Comparison of ENCODE assay signal across 8 cellular contexts in genomic region chr4:7103031-7103598, GRCh38. TPM values are rescaled to one million over a fixed set of nuclear protein-coding genes. Genes with fewer than 3 reads are reported as not detected.
DNase-seq lines count a peak whose midpoint lies in the region; ATAC-seq, FAIRE-seq and TF ChIP-seq lines count a peak whose summit lies in the region.

No MANE protein-coding gene starts in this region.

- H3K27ac ChIP-seq in SU-DHL-6 (ENCODE audit: low read depth, low read length) (no peak overlapping the region), upper lobe of right lung (peak overlapping the region; percentile 74)

- intact Hi-C loops in left cardiac atrium (cut with DNase I) (no loop called here), posterior vena cava (cut with DNase I) (no loop called here), upper lobe of right lung (cut with DNase I) (no loop called here)

- peak overlapping the region; percentile 97 for H3K4me2 ChIP-seq in Loucy (ENCODE audit: low read depth, low read length, poor library complexity, severe bottlenecking)
- peak overlapping the region; percentile 36 for H3K4me2 ChIP-seq in SU-DHL-6 (ENCODE audit: low read depth, low read length, poor library complexity, severe bottlenecking)

- H3K9me2 ChIP-seq in Loucy (replicated peaks; ENCODE audit: low read depth, low read length) (no peaks in the 10 kb centered on the region), SU-DHL-6 (replicated peaks; ENCODE audit: insufficient read depth, low read length) (no peaks in the 10 kb centered on the region)

- H3K79me2 ChIP-seq in Loucy (ENCODE audit: insufficient read depth, low read length) (no peaks in the 10 kb centered on the region), SU-DHL-6 (ENCODE audit: insufficient read depth, low read length) (no peaks in the 10 kb centered on the region)

- H3K4me1 ChIP-seq in Loucy (ENCODE audit: insufficient read depth, low read length, poor library complexity, severe bottlenecking) (peaks cover 4% of the 10 kb centered on the region), upper lobe of right lung (peaks cover 21% of the 10 kb centered on the region)

- TF ChIP-seq CTCF in Loucy (conservative IDR thresholded peaks at IDR 0.05; ENCODE audit: low read length) (no peak), SU-DHL-6 (IDR thresholded peaks at IDR 0.05; ENCODE audit: insufficient read depth, low read length, poor library complexity, severe bottlenecking) (no peak), upper lobe of right lung (IDR thresholded peaks at IDR 0.05) (no peak)

- H3F3A ChIP-seq in Loucy (ENCODE audit: low read depth) (no peaks in the 10 kb centered on the region), SU-DHL-6 (ENCODE audit: insufficient read depth) (no peaks in the 10 kb centered on the region)

- no peaks in the 10 kb centered on the region for H3K9me3 ChIP-seq in Loucy (ENCODE audit: insufficient read depth, low read depth, low read length)
- no peaks in the 10 kb centered on the region for H3K9me3 ChIP-seq in SU-DHL-6 (ENCODE audit: insufficient read depth, low read length)
- no peaks in the 10 kb centered on the region for H3K9me3 ChIP-seq in upper lobe of right lung

- H4K20me1 ChIP-seq in Loucy (ENCODE audit: insufficient read depth, low read length, poor library complexity, severe bottlenecking), result no peaks in the 10 kb centered on the region
- no peaks in the 10 kb centered on the region for H4K20me1 ChIP-seq in SU-DHL-6 (ENCODE audit: low read depth, low read length)

- ATAC-seq in left cardiac atrium (peak; percentile 95 to 96), upper lobe of right lung (peak; percentile 94)

- FAIRE-seq in H54 (lab: Jason Lieb, UNC), result no peak

- peak; percentile 49; the same call in 1 of the 2 replicates for TF ChIP-seq POLR2A in H54 (IDR thresholded peaks at IDR 0.05; ENCODE audit: low read depth, low read length)

- peak overlapping the region; percentile 94 for H2AFZ ChIP-seq in Loucy (ENCODE audit: low read length)
- no peak overlapping the region for H2AFZ ChIP-seq in SU-DHL-6 (ENCODE audit: low read depth, low read length, severe bottlenecking)

- H3K9ac ChIP-seq in Loucy (ENCODE audit: low read depth, low read length, poor library complexity, severe bottlenecking) (peak overlapping the region; percentile 66), SU-DHL-6 (ENCODE audit: low read length) (no peak overlapping the region)

- H3K36me3 ChIP-seq in Loucy (ENCODE audit: insufficient read depth, low read length) (no peaks in the 10 kb centered on the region), SU-DHL-6 (ENCODE audit: low read length) (no peaks in the 10 kb centered on the region), upper lobe of right lung (no peaks in the 10 kb centered on the region)

- no peaks in the 10 kb centered on the region for H3K27me3 ChIP-seq in Loucy (ENCODE audit: insufficient read depth, low read length, poor library complexity, severe bottlenecking)
- no peaks in the 10 kb centered on the region for H3K27me3 ChIP-seq in SU-DHL-6 (ENCODE audit: low read length)
- no peaks in the 10 kb centered on the region for H3K27me3 ChIP-seq in upper lobe of right lung

- DNase-seq in GM03348 (ENCODE audit: low spot score) (peak; percentile 99), H54 (ENCODE audit: insufficient read length, low spot score) (peak; percentile 82), left cardiac atrium (peak; percentile 94), posterior vena cava (ENCODE audit: low spot score) (peak; percentile 96), upper lobe of right lung (peak; percentile 95)
- DNase-seq in activated naive CD8-positive, alpha-beta T cell treated with anti-CD3 and anti-CD28 coated beads, Interleukin-2, amount 50 U/mL, for 16 hours (ENCODE audit: low read depth, low spot score), result peak; percentile 63

- H3K4me3 ChIP-seq in Loucy (ENCODE audit: low read length, poor library complexity, severe bottlenecking) (peak overlapping the region; percentile 76), SU-DHL-6 (ENCODE audit: insufficient read depth, low read length, poor library complexity, severe bottlenecking) (peak overlapping the region; percentile 37), upper lobe of right lung (peak overlapping the region; percentile 72)

RNA-seq across cellular contexts. Expression of gene GRPEL1, which starts 35.3 kb away (rescaled TPM):
- total RNA-seq in left cardiac atrium, result 10 to 100 TPM; 35.6 to 46.1 TPM
- 10 to 100 TPM; 22.2 to 22.6 TPM for total RNA-seq in posterior vena cava
- total RNA-seq in upper lobe of right lung, result 27.8 TPM

RNA-seq across cellular contexts. Expression of gene TADA2B, which starts 59.9 kb away (rescaled TPM):
- total RNA-seq in left cardiac atrium (10 to 100 TPM; 23.2 to 30.7 TPM), posterior vena cava (10 to 100 TPM; 16.8 to 19.7 TPM), upper lobe of right lung (23.2 TPM)
